Comparison of ENCODE assay signal across 28 cellular contexts in genomic region chr1:85417876-85418275, GRCh38. TPM values are rescaled to one million over a fixed set of nuclear protein-coding genes. Genes with fewer than 3 reads are reported as not detected.
"Had no signal": no experiment of that assay in that cellular context is flagged by ENCODE, and none has a peak within 500 bp of the region (broad histone marks: within the 10 kb centered on the region; RNA-seq: fewer than 3 reads in every experiment).

No MANE protein-coding gene starts in this region.

- H3K36me3 Mint-ChIP-seq: activated naive CD8-positive, alpha-beta T cell had no signal

- H3K4me3 Mint-ChIP-seq: activated naive CD8-positive, alpha-beta T cell; activated T-cell treated with anti-CD3 and anti-CD28 coated beads, Interleukin-2, amount 50 U/mL, for 4 hours; brain; central memory CD8-positive, alpha-beta T cell; T-helper 17 cell; WTC11 had no signal

- ATAC-seq: activated T-cell treated with anti-CD3 and anti-CD28 coated beads, Interleukin-2, amount 50 U/mL, for 4 hours; T-helper 17 cell had no signal

- H3K27ac ChIP-seq: Peyer's patch, RWPE1, SJCRH30 had no signal

- H3K4me1 Mint-ChIP-seq: central memory CD8-positive, alpha-beta T cell; T-helper 17 cell had no signal

- H3K36me3 ChIP-seq: Peyer's patch, SJCRH30 had no signal

- DNase-seq: activated CD4-positive, alpha-beta T cell treated with anti-CD3 and anti-CD28 coated beads for 48 hours; activated CD4-positive, alpha-beta T cell treated with anti-CD3 and anti-CD28 coated beads, Interleukin-2, amount 50 U/mL, for 48 hours; activated CD4-positive, CD25-positive, alpha-beta regulatory T cell treated with anti-CD3 and anti-CD28 coated beads, Interleukin-2, amount 50 U/mL, for 72 hours; activated effector memory CD4-positive, alpha-beta T cell treated with anti-CD3 and anti-CD28 coated beads, Interleukin-2, amount 50 U/mL, for 16 hours; activated naive CD4-positive, alpha-beta T cell treated with Interleukin-2 at 50 U/mL for 16 hours; activated T-cell treated with anti-CD3 and anti-CD28 coated beads, Interleukin-2, amount 50 U/mL, for 4 hours; amygdala; MM.1S; NCI-H1105; NCI-H1436; NCI-H1694 treated with DMSO at 0.1 percent for 48 hours; NCI-H2029 treated with DMSO at 0.1 percent for 48 hours; NCI-H345; NCI-H510A; NCI-H526 treated with DMSO at 0.1 percent for 48 hours; NCI-H82; Peyer's patch; Right ventricle myocardium superior; SJCRH30; T-helper 17 cell; T-helper 9 cell had no signal

- H3K27me3 ChIP-seq: Peyer's patch, SJCRH30 had no signal

- FAIRE-seq: astrocyte had no signal

- H3K4me1 ChIP-seq: Peyer's patch, SJCRH30 had no signal

- H3K4me3 ChIP-seq: Peyer's patch, SJCRH30 had no signal

- H3K27ac Mint-ChIP-seq: activated naive CD8-positive, alpha-beta T cell; brain; T-helper 17 cell; WTC11 had no signal

- H3K27me3 Mint-ChIP-seq: activated naive CD8-positive, alpha-beta T cell; brain; T-helper 17 cell had no signal

RNA-seq across cellular contexts. Expression of gene DDAH1, which starts 47.1 kb away (rescaled TPM):
- total RNA-seq: OCI-LY7, T-helper 17 cell had no signal
